In genomic region chr9:111966851-111967250, GRCh38 we compare ENCODE assay signal across 14 cellular contexts.
DNase-seq lines count a peak whose midpoint lies in the region; ATAC-seq lines count a peak whose summit lies in the region.
"Had no signal": no experiment of that assay in that cellular context is flagged by ENCODE, and none has a peak within 500 bp of the region (broad histone marks: within the 10 kb centered on the region; RNA-seq: fewer than 3 reads in every experiment).

No MANE protein-coding gene starts in this region.

- H3K27me3 ChIP-seq in adipocyte (replicated peaks; ENCODE audit: control insufficient read depth, insufficient read depth, low read length), result no peaks in the 10 kb centered on the region
- H3K27me3 ChIP-seq: colonic mucosa had no signal

- H3K4me3 ChIP-seq in adipocyte (ENCODE audit: low read length), result no peak overlapping the region
- H3K4me3 ChIP-seq: colonic mucosa, SK-N-MC had no signal

- peak; percentile 14 for DNase-seq in NCI-H1092 (lab: John Stamatoyannopoulos, UW)
- no peak for DNase-seq in NCI-H1092 treated with DMSO at 0.1 percent for 48 hours (lab: John Stamatoyannopoulos, UW)
- DNase-seq in MV-4-11 (lab: John Stamatoyannopoulos, UW), result peak; percentile 80
- DNase-seq in adipocyte (ENCODE audit: low read depth), result peak; percentile 44
- DNase-seq in left lobe of liver (ENCODE audit: low spot score), result no peak
- DNase-seq in kidney glomerular epithelial cell (lab: John Stamatoyannopoulos, UW), result no peak
- no peak for DNase-seq in posterior vena cava (ENCODE audit: low spot score)
- DNase-seq in NCI-H2171 (lab: John Stamatoyannopoulos, UW), result no peak
- DNase-seq: activated B cell treated with CpG ODN at 0.5 μM for 24 hours; activated naive CD8-positive, alpha-beta T cell treated with anti-CD3 and anti-CD28 coated beads for 36 hours; colonic mucosa; NCI-H526; stimulated activated CD8-positive, alpha-beta memory T cell treated with anti-CD3 and anti-CD28 coated beads, Interleukin-4, amount 100 ng/mL, for 48 hours had no signal

- H3K9me3 ChIP-seq in adipocyte (ENCODE audit: control insufficient read depth, low read length), result no peaks in the 10 kb centered on the region
- H3K9me3 ChIP-seq: colonic mucosa had no signal

- peaks cover 24% of the 10 kb centered on the region for H3K4me1 ChIP-seq in adipocyte (ENCODE audit: control insufficient read depth, insufficient read depth, low read length)
- H3K4me1 ChIP-seq: colonic mucosa had no signal

- H3K36me3 ChIP-seq in adipocyte (ENCODE audit: control insufficient read depth, insufficient read depth, low read length, severe bottlenecking), result no peaks in the 10 kb centered on the region
- H3K36me3 ChIP-seq: colonic mucosa had no signal

- no peak overlapping the region for H3K9ac ChIP-seq in adipocyte (ENCODE audit: low read length)

- peak; percentile 25 for ATAC-seq in left lobe of liver

- intact Hi-C loops in posterior vena cava (cut with DNase I), result no loop called here

Comparison
In these comparisons a context has a peak if more than half of its experiments do, and no peak if none do; other contexts are left out.
1. DNase-seq: peak in NCI-H1092 (single experiment), MV-4-11 (single experiment) and adipocyte (single experiment); none in NCI-H1092 treated with DMSO at 0.1 percent for 48 hours (single experiment), left lobe of liver (single experiment), kidney glomerular epithelial cell (single experiment), posterior vena cava (single experiment) and NCI-H2171 (single experiment).